Comparison of ENCODE assay signal across 32 cellular contexts in genomic region chr7:35545831-35546230, GRCh38.
"Had no signal": no experiment of that assay in that cellular context is flagged by ENCODE, and none has a peak within 500 bp of the region (broad histone marks: within the 10 kb centered on the region; RNA-seq: fewer than 3 reads in every experiment).

No MANE protein-coding gene starts in this region.

- H3K27me3 ChIP-seq: ascending aorta, breast epithelium, cardiac muscle cell, colonic mucosa had no signal

- ATAC-seq: activated CD4-positive, CD25-positive, alpha-beta regulatory T cell treated with anti-CD3 and anti-CD28 coated beads, Interleukin-2, amount 50 U/mL, for 24 hours; activated CD8-positive, alpha-beta T cell treated with anti-CD3 and anti-CD28 coated beads, Interleukin-2, amount 10 ng/mL, durations not matched to agents 7 days and 5 days; activated naive CD4-positive, alpha-beta T cell treated with anti-CD3 and anti-CD28 coated beads, Interleukin-2, amount 50 U/mL, for 72 hours; activated T-cell treated with anti-CD3 and anti-CD28 coated beads, Interleukin-2, amount 50 U/mL, for 72 hours; gastroesophageal sphincter; heart right ventricle; T-helper 17 cell had no signal

- H3K4me1 ChIP-seq: ascending aorta, breast epithelium, colonic mucosa, esophagus squamous epithelium, gastroesophageal sphincter, heart right ventricle had no signal

- H3K36me3 ChIP-seq: ascending aorta, breast epithelium, cardiac muscle cell, colonic mucosa, esophagus squamous epithelium, gastroesophageal sphincter, heart right ventricle, WERI-Rb-1 had no signal

- H3K36me3 Mint-ChIP-seq: activated CD4-positive, alpha-beta memory T cell treated with anti-CD3 and anti-CD28 coated beads for 36 hours; activated naive CD4-positive, alpha-beta T cell treated with anti-CD3 and anti-CD28 coated beads, Interleukin-2, amount 10 ng/mL, durations not matched to agents 7 days and 5 days; activated naive CD4-positive, alpha-beta T cell treated with anti-CD3 and anti-CD28 coated beads, Interleukin-2, amount 50 U/mL, for 72 hours; activated naive CD8-positive, alpha-beta T cell treated with anti-CD3 and anti-CD28 coated beads, Interleukin-2, amount 10 ng/mL, durations not matched to agents 7 days and 5 days; brain had no signal

- H3K9me3 Mint-ChIP-seq: activated B cell treated with CpG ODN at 0.5 μM for 24 hours; activated CD4-positive, alpha-beta memory T cell treated with anti-CD3 and anti-CD28 coated beads for 36 hours; activated naive CD4-positive, alpha-beta T cell treated with anti-CD3 and anti-CD28 coated beads, Interleukin-2, amount 10 ng/mL, durations not matched to agents 7 days and 5 days; activated naive CD4-positive, alpha-beta T cell treated with anti-CD3 and anti-CD28 coated beads, Interleukin-2, amount 50 U/mL, for 72 hours; activated naive CD8-positive, alpha-beta T cell treated with anti-CD3 and anti-CD28 coated beads, Interleukin-2, amount 10 ng/mL, durations not matched to agents 7 days and 5 days; activated T-cell treated with anti-CD3 and anti-CD28 coated beads, Interleukin-2, amount 50 U/mL, for 24 hours; activated T-cell treated with anti-CD3 and anti-CD28 coated beads, Interleukin-2, amount 50 U/mL, for 72 hours; endodermal cell; T-helper 2 cell treated with Interferon-gamma antibody and Interleukin-4, amounts not matched to agents 5 μg/mL and 100 μg/mL, for 36 hours had no signal

- H3K27ac Mint-ChIP-seq: activated B cell treated with CpG ODN at 0.5 μM for 24 hours; activated CD4-positive, alpha-beta memory T cell treated with anti-CD3 and anti-CD28 coated beads for 36 hours; activated CD8-positive, alpha-beta T cell treated with anti-CD3 and anti-CD28 coated beads, Interleukin-2, amount 10 ng/mL, durations not matched to agents 7 days and 5 days; activated naive CD4-positive, alpha-beta T cell treated with anti-CD3 and anti-CD28 coated beads, Interleukin-2, amount 10 ng/mL, durations not matched to agents 7 days and 5 days; activated naive CD4-positive, alpha-beta T cell treated with anti-CD3 and anti-CD28 coated beads, Interleukin-2, amount 50 U/mL, for 72 hours; activated naive CD8-positive, alpha-beta T cell treated with anti-CD3 and anti-CD28 coated beads, Interleukin-2, amount 10 ng/mL, durations not matched to agents 7 days and 5 days; activated T-cell treated with anti-CD3 and anti-CD28 coated beads, Interleukin-2, amount 50 U/mL, for 24 hours; activated T-cell treated with anti-CD3 and anti-CD28 coated beads, Interleukin-2, amount 50 U/mL, for 72 hours; brain; endodermal cell; T-helper 17 cell; T-helper 2 cell treated with Interferon-gamma antibody and Interleukin-4, amounts not matched to agents 5 μg/mL and 100 μg/mL, for 36 hours had no signal

- H3K4me3 ChIP-seq: ascending aorta, breast epithelium, cardiac muscle cell, colonic mucosa, esophagus squamous epithelium, gastroesophageal sphincter, heart right ventricle had no signal

- H3K27me3 Mint-ChIP-seq: activated CD4-positive, alpha-beta memory T cell treated with anti-CD3 and anti-CD28 coated beads for 36 hours; activated T-cell treated with anti-CD3 and anti-CD28 coated beads, Interleukin-2, amount 50 U/mL, for 24 hours had no signal

- H3K9me3 ChIP-seq: ascending aorta, breast epithelium, colonic mucosa, esophagus squamous epithelium, gastroesophageal sphincter, heart right ventricle had no signal

- H3K4me3 Mint-ChIP-seq: activated B cell treated with CpG ODN at 0.5 μM for 24 hours; activated CD4-positive, alpha-beta memory T cell treated with anti-CD3 and anti-CD28 coated beads for 36 hours; activated CD8-positive, alpha-beta T cell treated with anti-CD3 and anti-CD28 coated beads, Interleukin-2, amount 10 ng/mL, durations not matched to agents 7 days and 5 days; activated naive CD4-positive, alpha-beta T cell treated with anti-CD3 and anti-CD28 coated beads, Interleukin-2, amount 10 ng/mL, durations not matched to agents 7 days and 5 days; activated naive CD8-positive, alpha-beta T cell treated with anti-CD3 and anti-CD28 coated beads, Interleukin-2, amount 10 ng/mL, durations not matched to agents 7 days and 5 days; activated T-cell treated with anti-CD3 and anti-CD28 coated beads, Interleukin-2, amount 50 U/mL, for 24 hours; activated T-cell treated with anti-CD3 and anti-CD28 coated beads, Interleukin-2, amount 50 U/mL, for 72 hours; brain; endodermal cell; T-helper 17 cell; T-helper 2 cell treated with Interferon-gamma antibody and Interleukin-4, amounts not matched to agents 5 μg/mL and 100 μg/mL, for 36 hours had no signal

- DNase-seq: activated B cell treated with CpG ODN at 0.5 μM for 24 hours; activated CD4-positive, alpha-beta memory T cell treated with anti-CD3 and anti-CD28 coated beads for 36 hours; activated CD4-positive, alpha-beta T cell treated with anti-CD3 and anti-CD28 coated beads for 48 hours; activated CD8-positive, alpha-beta memory T cell treated with anti-CD3 and anti-CD28 coated beads, Interleukin-2, amount 50 U/mL, for 48 hours; activated CD8-positive, alpha-beta T cell treated with anti-CD3 and anti-CD28 coated beads, Interleukin-2, amount 10 ng/mL, durations not matched to agents 7 days and 5 days; activated gamma-delta T cell; activated naive CD4-positive, alpha-beta T cell; activated naive CD4-positive, alpha-beta T cell treated with anti-CD3 and anti-CD28 coated beads, Interleukin-2, amount 10 ng/mL, durations not matched to agents 7 days and 5 days; activated naive CD8-positive, alpha-beta T cell treated with anti-CD3 and anti-CD28 coated beads, Interleukin-2, amount 10 ng/mL, durations not matched to agents 7 days and 5 days; activated T-cell treated with anti-CD3 and anti-CD28 coated beads for 4 hours; activated T-cell treated with anti-CD3 and anti-CD28 coated beads, Interleukin-2, amount 50 U/mL, for 24 hours; activated T-cell treated with anti-CD3 and anti-CD28 coated beads, Interleukin-2, amount 50 U/mL, for 72 hours; central memory CD4-positive, alpha-beta T cell; cerebellar nuclear complex; colonic mucosa; effector memory CD4-positive, alpha-beta T cell; endodermal cell; esophagus squamous epithelium; foreskin melanocyte; heart right ventricle; T-helper 1 cell; T-helper 17 cell; T1000; WERI-Rb-1 had no signal

- H3K27ac ChIP-seq: ascending aorta, breast epithelium, cardiac muscle cell, colonic mucosa, esophagus squamous epithelium, gastroesophageal sphincter, heart right ventricle, WERI-Rb-1 had no signal

- H3K4me1 Mint-ChIP-seq: activated B cell treated with CpG ODN at 0.5 μM for 24 hours; activated naive CD4-positive, alpha-beta T cell treated with anti-CD3 and anti-CD28 coated beads, Interleukin-2, amount 10 ng/mL, durations not matched to agents 7 days and 5 days; brain; endodermal cell; T-helper 17 cell had no signal
